Comparison of ENCODE assay signal across 8 cellular contexts in the genomic region with DNA sequence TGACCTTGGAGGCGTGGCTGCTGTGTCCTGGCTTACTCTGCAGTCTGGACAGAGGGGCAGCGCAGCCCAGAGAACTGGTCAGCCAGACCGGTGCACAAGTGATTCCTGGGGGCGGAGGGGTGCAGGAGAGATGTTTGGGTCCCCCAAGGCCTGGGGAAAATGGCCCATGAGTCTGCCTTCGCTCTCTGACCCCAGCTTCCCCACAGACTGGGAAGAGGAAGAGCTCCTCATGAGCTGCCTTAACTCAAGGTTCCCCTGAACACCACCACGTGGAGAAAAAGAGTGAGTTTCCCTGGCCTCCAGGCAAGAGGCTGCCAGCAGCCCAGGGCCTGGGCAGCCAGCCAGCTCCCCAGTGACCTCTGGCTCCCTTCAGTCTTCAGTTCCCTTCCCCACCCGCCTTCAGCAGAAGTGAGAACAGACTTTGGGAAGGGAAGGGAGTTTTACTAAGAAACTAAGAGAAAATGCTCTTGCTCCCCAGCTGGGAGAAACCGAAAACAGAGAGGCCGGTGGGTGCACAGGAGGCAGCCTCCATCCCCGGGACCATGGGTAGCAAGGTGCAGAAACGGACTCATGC. TPM values are rescaled to one million over a fixed set of nuclear protein-coding genes. Genes with fewer than 3 reads are reported as not detected.
DNase-seq lines count a peak whose midpoint lies in the region; ATAC-seq and TF ChIP-seq lines count a peak whose summit lies in the region.

No MANE protein-coding gene starts in this region.

- WGBS in right lobe of liver (ENCODE audit: insufficient coverage, low coverage, low lambda C conversion rate, missing lambda C conversion rate): 32% methylated on average over 8 of the region's 11 CpGs

- H3K9ac ChIP-seq in MM.1S (ENCODE audit: low read length): peak overlapping the region; percentile 7; the same call in 1 of the 2 replicates

- H3K27me3 ChIP-seq in MM.1S (replicated peaks; ENCODE audit: insufficient read depth, low read length) (no peaks in the 10 kb centered on the region), right lobe of liver (no peaks in the 10 kb centered on the region), upper lobe of right lung (no peaks in the 10 kb centered on the region)

- intact Hi-C loops in right lobe of liver (cut with DNase I) (no loop called here), upper lobe of right lung (cut with DNase I) (no loop called here)

- peak; percentile 48 for DNase-seq in DMS 273 treated with DMSO at 0.1 percent for 48 hours (lab: John Stamatoyannopoulos, UW)
- DNase-seq in MM.1S: peak; percentile 37
- DNase-seq in brain pericyte (ENCODE audit: low read depth, low spot score): peak; percentile 87
- peak; percentile 85 to 87 (median 85) for DNase-seq in right lobe of liver
- peak; percentile 91 for DNase-seq in upper lobe of right lung
- DNase-seq in NCI-H1694 treated with DMSO at 0.1 percent for 48 hours (lab: John Stamatoyannopoulos, UW): no peak
- DNase-seq in NCI-H82 treated with DMSO at 0.1 percent for 48 hours (lab: John Stamatoyannopoulos, UW; ENCODE audit: unreplicated experiment): no peak
- no peak for DNase-seq in GM13977 (ENCODE audit: low spot score)

- H3K27ac ChIP-seq in MM.1S (ENCODE audit: low read length) (peak overlapping the region; percentile 80; the same call in 1 of the 2 replicates), right lobe of liver (peak overlapping the region in 2 of 3 donors; percentile 53 to 65), upper lobe of right lung (peak overlapping the region; percentile 70)

- ATAC-seq in right lobe of liver: peak; percentile 58 to 77 (median 64)
- ATAC-seq in upper lobe of right lung: peak; percentile 50

- H3K9me2 ChIP-seq in MM.1S (replicated peaks; ENCODE audit: insufficient read depth, low read length): no peaks in the 10 kb centered on the region

- in situ Hi-C loops in GM13977 (cut with MboI; ENCODE audit: low pct_unique_long_range_greater_than_20kb, low sequenced_read_pairs, unreplicated experiment): no loop called here

- H3F3A ChIP-seq in MM.1S (ENCODE audit: insufficient read depth, low read length): peaks cover 54% of the 10 kb centered on the region

- peaks cover 3% of the 10 kb centered on the region; the same call in 1 of the 2 replicates for H3K79me2 ChIP-seq in MM.1S (ENCODE audit: low read length)

- TF ChIP-seq CTCF in MM.1S (IDR thresholded peaks at IDR 0.05; ENCODE audit: low read length) (peak; percentile 10; the same call in 1 of the 2 replicates), right lobe of liver (IDR thresholded peaks at IDR 0.05) (peak in 2 of 4 donors; percentile 6 to 7), upper lobe of right lung (IDR thresholded peaks at IDR 0.05) (no peak), GM13977 (IDR thresholded peaks at IDR 0.05; ENCODE audit: extremely low read depth, insufficient read depth, missing control alignments) (no peak)

- H4K20me1 ChIP-seq in MM.1S (ENCODE audit: insufficient read depth, low read length): no peaks in the 10 kb centered on the region

- no peak for TF ChIP-seq POLR2A in right lobe of liver (IDR thresholded peaks at IDR 0.05)

- H3K36me3 ChIP-seq in MM.1S (replicated peaks; ENCODE audit: insufficient read depth, low read length): no peaks in the 10 kb centered on the region
- no peaks in the 10 kb centered on the region for H3K36me3 ChIP-seq in right lobe of liver
- H3K36me3 ChIP-seq in upper lobe of right lung: no peaks in the 10 kb centered on the region

- H3K9me3 ChIP-seq in MM.1S (replicated peaks; ENCODE audit: insufficient read depth, low read length): no peaks in the 10 kb centered on the region
- H3K9me3 ChIP-seq in right lobe of liver: no peaks in the 10 kb centered on the region
- H3K9me3 ChIP-seq in upper lobe of right lung: no peaks in the 10 kb centered on the region

- H3K4me1 ChIP-seq in MM.1S (ENCODE audit: low read length) (peaks cover 72% of the 10 kb centered on the region), right lobe of liver (peaks cover 0 to 28% (median 4%) of the 10 kb centered on the region in 4 donors), upper lobe of right lung (peaks cover 49% of the 10 kb centered on the region)

- no peak overlapping the region for H2AFZ ChIP-seq in MM.1S (ENCODE audit: low read length)

- H3K4me3 ChIP-seq in MM.1S (ENCODE audit: low read length): no peak overlapping the region
- no peak overlapping the region for H3K4me3 ChIP-seq in right lobe of liver
- no peak overlapping the region for H3K4me3 ChIP-seq in upper lobe of right lung

- peak overlapping the region; percentile 48; the same call in 1 of the 2 replicates for H3K4me2 ChIP-seq in MM.1S (ENCODE audit: low read depth, low read length)

RNA-seq across cellular contexts. Expression of gene C17orf99, which starts 2.0 kb away (rescaled TPM):
- not detected for total RNA-seq in right lobe of liver
- total RNA-seq in upper lobe of right lung: not detected

RNA-seq across cellular contexts. Expression of gene TMC8, which starts 13.7 kb away (rescaled TPM):
- 1 to 10 TPM; 2.4 to 7.2 (median 4.8) TPM for total RNA-seq in right lobe of liver
- 26.6 TPM for total RNA-seq in upper lobe of right lung

RNA-seq across cellular contexts. Expression of gene TMC6, which starts 15.7 kb away (rescaled TPM):
- total RNA-seq in right lobe of liver (10 to 100 TPM; 10.9 to 24.7 (median 15.7) TPM), upper lobe of right lung (176 TPM)

RNA-seq across cellular contexts. Expression of gene SYNGR2, which starts 24.1 kb away (rescaled TPM):
- total RNA-seq in right lobe of liver (10 to 100 TPM; 43.3 to 55.8 (median 50.4) TPM), upper lobe of right lung (206 TPM)

RNA-seq across cellular contexts. Expression of gene TK1, which starts 42.6 kb away (rescaled TPM):
- total RNA-seq in right lobe of liver: 1 to 10 TPM; 2.1 to 8.3 (median 4.7) TPM
- total RNA-seq in upper lobe of right lung: 3.3 TPM

Comparison
In these comparisons a context has a peak if more than half of its experiments do, and no peak if none do; other contexts are left out.
1. DNase-seq: peak in DMS 273 treated with DMSO at 0.1 percent for 48 hours (single experiment), MM.1S (single experiment), brain pericyte (single experiment), right lobe of liver (3 of 3) and upper lobe of right lung (single experiment); none in NCI-H1694 treated with DMSO at 0.1 percent for 48 hours (single experiment), NCI-H82 treated with DMSO at 0.1 percent for 48 hours (single experiment) and GM13977 (single experiment).
2. Peak in every context shown above with its lines, with median percentiles within 50 percentile points of each other: H3K27ac ChIP-seq.